20 cellular contexts compared by ENCODE assay signal in genomic region chr13:79591493-79591892, GRCh38.
DNase-seq lines count a peak whose midpoint lies in the region; ATAC-seq and TF ChIP-seq lines count a peak whose summit lies in the region.
"Had no signal": no experiment of that assay in that cellular context is flagged by ENCODE, and none has a peak within 500 bp of the region (broad histone marks: within the 10 kb centered on the region; RNA-seq: fewer than 3 reads in every experiment).

No MANE protein-coding gene starts in this region.

- no peaks in the 10 kb centered on the region for H3K27me3 Mint-ChIP-seq in MCF 10A (ENCODE audit: insufficient read depth, unreplicated experiment)
- H3K27me3 Mint-ChIP-seq: CD4-positive, CD25-positive, alpha-beta regulatory T cell had no signal

- H3K4me1 Mint-ChIP-seq in MCF 10A (ENCODE audit: insufficient read depth, unreplicated experiment): peaks cover 27% of the 10 kb centered on the region
- H3K4me1 Mint-ChIP-seq: B cell; CD4-positive, CD25-positive, alpha-beta regulatory T cell; GM23338; H9 had no signal

- H3F3A ChIP-seq in SK-N-SH (replicated peaks; ENCODE audit: insufficient read depth): peaks cover 7% of the 10 kb centered on the region

- no peaks in the 10 kb centered on the region for H3K79me2 ChIP-seq in SK-N-SH (ENCODE audit: insufficient read depth)

- no peaks in the 10 kb centered on the region for H3K27me3 ChIP-seq in SK-N-SH (ENCODE audit: insufficient read depth)
- H3K27me3 ChIP-seq in subcutaneous abdominal adipose tissue (ENCODE audit: control insufficient read depth in 5 of 5, insufficient read depth in 4 of 5, low read length in 5 of 5): no peaks in the 10 kb centered on the region
- H3K27me3 ChIP-seq: BLaER1 had no signal

- no peaks in the 10 kb centered on the region for H4K20me1 ChIP-seq in SK-N-SH (ENCODE audit: insufficient read depth)
- H4K20me1 ChIP-seq: BLaER1 had no signal

- no peak overlapping the region for H3K4me3 Mint-ChIP-seq in MCF 10A (ENCODE audit: unreplicated experiment)
- H3K4me3 Mint-ChIP-seq: B cell; CD4-positive, CD25-positive, alpha-beta regulatory T cell; CD8-positive, alpha-beta T cell; GM23338; H9 had no signal

- no peaks in the 10 kb centered on the region for H3K9me2 ChIP-seq in SK-N-SH

- H3K9ac ChIP-seq in SK-N-SH (no peak overlapping the region), subcutaneous abdominal adipose tissue (ENCODE audit: low read length in 5 of 5) (no peak overlapping the region)
- H3K9ac ChIP-seq: BLaER1 had no signal

- no peaks in the 10 kb centered on the region for H3K36me3 Mint-ChIP-seq in MCF 10A (ENCODE audit: insufficient read depth, unreplicated experiment)
- H3K36me3 Mint-ChIP-seq: CD4-positive, CD25-positive, alpha-beta regulatory T cell; CD8-positive, alpha-beta T cell had no signal

- H3K27ac ChIP-seq in SK-N-SH (ENCODE audit: low read depth in 2 of 2, low read length in 1 of 2) (no peak overlapping the region), epithelial cell of prostate (peak overlapping the region; percentile 91), subcutaneous abdominal adipose tissue (ENCODE audit: low read depth, low read length) (peak overlapping the region; percentile 32)
- H3K27ac ChIP-seq: 22Rv1, BLaER1, C4-2B had no signal

- no peak overlapping the region for H3K4me2 ChIP-seq in SK-N-SH
- H3K4me2 ChIP-seq: BLaER1, GM23338 had no signal

- no peaks in the 10 kb centered on the region for H3K9me3 ChIP-seq in SK-N-SH
- H3K9me3 ChIP-seq in subcutaneous abdominal adipose tissue (ENCODE audit: control insufficient read depth in 5 of 5, low read length in 5 of 5): no peaks in the 10 kb centered on the region
- H3K9me3 ChIP-seq: BLaER1, Caco-2 had no signal

- intact Hi-C loops in MCF 10A (cut with micrococcal nuclease): no loop called here

- H3K27ac Mint-ChIP-seq in MCF 10A (ENCODE audit: low read depth, unreplicated experiment): peak overlapping the region; percentile 98
- H3K27ac Mint-ChIP-seq: B cell; CD4-positive, CD25-positive, alpha-beta regulatory T cell; CD8-positive, alpha-beta T cell; GM23338; H9 had no signal

- H3K9me3 Mint-ChIP-seq in MCF 10A (ENCODE audit: unreplicated experiment): no peaks in the 10 kb centered on the region
- H3K9me3 Mint-ChIP-seq: CD8-positive, alpha-beta T cell had no signal

- DNase-seq in SK-N-SH (no peak), MCF 10A (ENCODE audit: unreplicated experiment) (no peak), epithelial cell of prostate (ENCODE audit: low read depth, low spot score) (no peak), GM20000 (ENCODE audit: low spot score) (no peak), HuH-7 (ENCODE audit: low spot score) (no peak)
- DNase-seq: Caco-2; CD4-positive, CD25-positive, alpha-beta regulatory T cell; CD8-positive, alpha-beta T cell; DMS153; DND-41; H9 had no signal

- BruUV-seq in MCF 10A (replicated peaks; lab: Mats Ljungman, UMichigan): no TSS peak

- ATAC-seq in SK-N-SH treated with all-trans-retinoic acid at 6 μM for 48 hours: no peak; the same call in 2 of the 3 replicates
- ATAC-seq in GM18511 (IDR thresholded peaks at IDR 0.05; ENCODE audit: unreplicated experiment): no peak
- ATAC-seq: CD8-positive, alpha-beta T cell; GM23338; HCT116 had no signal

- TF ChIP-seq CTCF in SK-N-SH (IDR thresholded peaks at IDR 0.05): no peak
- no peak for TF ChIP-seq CTCF in MCF 10A (IDR thresholded peaks at IDR 0.05; ENCODE audit: unreplicated experiment)
- no peak for TF ChIP-seq CTCF in GM20000 (IDR thresholded peaks at IDR 0.05; ENCODE audit: extremely low read depth, missing control alignments)

- H3K4me3 ChIP-seq in SK-N-SH (ENCODE audit: low read depth in 2 of 2, low read length in 1 of 2): no peak overlapping the region
- no peak overlapping the region for H3K4me3 ChIP-seq in subcutaneous abdominal adipose tissue (ENCODE audit: low read depth in 1 of 5, low read length in 5 of 5)
- H3K4me3 ChIP-seq: BLaER1, GM23338 had no signal

- no peak overlapping the region for H2AFZ ChIP-seq in SK-N-SH (ENCODE audit: low read depth)
- H2AFZ ChIP-seq: GM23338 had no signal

- no peaks in the 10 kb centered on the region for H3K36me3 ChIP-seq in SK-N-SH (replicated peaks in 1 of 2; ENCODE audit: control insufficient read depth in 1 of 2, insufficient read depth in 2 of 2, low read length in 1 of 2)
- H3K36me3 ChIP-seq in subcutaneous abdominal adipose tissue (ENCODE audit: control insufficient read depth in 5 of 5, insufficient read depth in 5 of 5, low read length in 5 of 5): no peaks in the 10 kb centered on the region
- H3K36me3 ChIP-seq: BLaER1 had no signal

- TF ChIP-seq RAD21 in SK-N-SH (IDR thresholded peaks at IDR 0.05; ENCODE audit: low read length): no peak

- peaks cover 0 to 5% of the 10 kb centered on the region in 2 experiments; a peak in 2 of 4 replicates for H3K4me1 ChIP-seq in SK-N-SH (ENCODE audit: control insufficient read depth in 1 of 2, insufficient read depth in 2 of 2, low read depth in 1 of 2, low read length in 1 of 2)
- peaks cover 0 to 38% (median 8%) of the 10 kb centered on the region in 5 donors for H3K4me1 ChIP-seq in subcutaneous abdominal adipose tissue (ENCODE audit: control insufficient read depth in 5 of 5, insufficient read depth in 5 of 5, low read length in 5 of 5)
- H3K4me1 ChIP-seq: BLaER1, Caco-2 had no signal

- POLR2A ChIA-PET in SK-N-SH (lab: Yijun Ruan, JAX): no interaction called here
- POLR2A ChIA-PET in MCF 10A (lab: Yijun Ruan, JAX): interaction anchor here (2.2 kb wide), 1 partner anchor 39 kb away, joined by 6 read pairs; no protein-coding TSS in a partner anchor

- no peak for TF ChIP-seq EP300 in SK-N-SH (IDR thresholded peaks at IDR 0.05; ENCODE audit: borderline replicate concordance in 1 of 2, low read depth in 1 of 2, low read length in 1 of 2)

- CTCF ChIA-PET in SK-N-SH (lab: Yijun Ruan, JAX): interaction anchor here (1.1 kb wide), 1 partner anchor 50 kb away, joined by 3 read pairs; no protein-coding TSS in a partner anchor
- CTCF ChIA-PET in MCF 10A (lab: Yijun Ruan, JAX): interaction anchor here (1.2 to 1.4 kb wide), 2 partner anchors 45 to 88 kb away, joined by 3 to 4 read pairs; no protein-coding TSS in a partner anchor

TF ChIP-seq in SK-N-SH treated with all-trans-retinoic acid at 6 μM for 48 hours, 23 proteins besides CTCF, POLR2A, EP300 and RAD21:
- TF ChIP-seq TOX (CRISPR knock-in tag; IDR thresholded peaks at IDR 0.05; ENCODE audit: borderline replicate concordance): no peak
- TF ChIP-seq ISL1 (CRISPR knock-in tag; IDR thresholded peaks at IDR 0.05): peak; percentile 53
- TF ChIP-seq BACH2 (CRISPR knock-in tag; IDR thresholded peaks at IDR 0.05; ENCODE audit: borderline replicate concordance): no peak

TF ChIP-seq in SK-N-SH, 30 proteins besides CTCF, POLR2A, EP300 and RAD21 (continues in another document):
- no peak for TF ChIP-seq MEF2A (IDR thresholded peaks at IDR 0.05; ENCODE audit: borderline replicate concordance, low read depth)
- no peak for TF ChIP-seq FOXM1 (IDR thresholded peaks at IDR 0.05; ENCODE audit: low read depth)
- TF ChIP-seq NRF1 (IDR thresholded peaks at IDR 0.05; ENCODE audit: low read depth, low read length): no peak
- no peak for TF ChIP-seq TCF12 (IDR thresholded peaks at IDR 0.05)
- TF ChIP-seq SMC3 (IDR thresholded peaks at IDR 0.05; ENCODE audit: low read depth, low read length): no peak
- TF ChIP-seq SIN3A (IDR thresholded peaks at IDR 0.05; ENCODE audit: borderline replicate concordance, low read depth, low read length): no peak
- no peak for TF ChIP-seq NFIC (IDR thresholded peaks at IDR 0.05; ENCODE audit: borderline replicate concordance)
- no peak for TF ChIP-seq GABPA (IDR thresholded peaks at IDR 0.05; ENCODE audit: low read depth)
- no peak for TF ChIP-seq YY1 (IDR thresholded peaks at IDR 0.05; ENCODE audit: low read depth)
- TF ChIP-seq GATA2 (CRISPR knock-in tag; IDR thresholded peaks at IDR 0.05): no peak
- no peak for TF ChIP-seq TAF1 (IDR thresholded peaks at IDR 0.05; ENCODE audit: borderline replicate concordance, low read depth, low read length)
- no peak for TF ChIP-seq TEAD4 (IDR thresholded peaks at IDR 0.05; ENCODE audit: borderline replicate concordance, insufficient read depth)
- no peak for TF ChIP-seq POLR2AphosphoS5 (IDR thresholded peaks at IDR 0.05; ENCODE audit: low read depth, low read length)
- TF ChIP-seq MAX (IDR thresholded peaks at IDR 0.05; ENCODE audit: low read depth): no peak
- TF ChIP-seq JUND (IDR thresholded peaks at IDR 0.05): no peak
- no peak for TF ChIP-seq USF2 (IDR thresholded peaks at IDR 0.05; ENCODE audit: borderline replicate concordance, low read depth, low read length)
- no peak for TF ChIP-seq ELF1 (IDR thresholded peaks at IDR 0.05)

Comparison
In these comparisons a context has a peak if more than half of its experiments do, and no peak if none do; other contexts are left out.
1. H3K27ac ChIP-seq: peak in epithelial cell of prostate (single experiment) and subcutaneous abdominal adipose tissue (single experiment); none in SK-N-SH (0 of 2).